2 cellular contexts compared by ENCODE assay signal in the genomic region with DNA sequence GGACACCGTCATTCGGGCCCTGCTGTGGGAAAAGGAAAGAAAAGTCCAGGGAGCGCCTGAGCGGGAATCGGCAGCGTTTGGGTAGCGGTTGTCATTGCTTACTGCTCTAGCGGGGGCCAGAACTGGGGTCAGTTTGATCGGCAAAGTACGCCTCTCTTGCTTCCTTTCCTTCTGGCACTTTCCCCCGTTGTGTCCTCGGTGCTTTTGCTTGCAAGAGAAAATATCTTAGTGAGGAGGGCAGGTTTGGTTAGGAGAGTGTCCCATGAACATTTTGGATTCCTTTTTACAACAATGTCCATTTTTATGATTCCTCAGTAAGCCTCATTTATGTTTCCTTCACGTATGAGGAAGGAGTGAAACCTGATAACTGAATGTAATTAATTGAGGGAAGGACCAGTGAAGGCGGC.
TF ChIP-seq lines count a peak whose summit lies in the region.

No MANE protein-coding gene starts in this region.

TF ChIP-seq in HCT116, 20 proteins besides CTCF, POLR2A, EP300 and RAD21:
- TF ChIP-seq, protein P1, sequence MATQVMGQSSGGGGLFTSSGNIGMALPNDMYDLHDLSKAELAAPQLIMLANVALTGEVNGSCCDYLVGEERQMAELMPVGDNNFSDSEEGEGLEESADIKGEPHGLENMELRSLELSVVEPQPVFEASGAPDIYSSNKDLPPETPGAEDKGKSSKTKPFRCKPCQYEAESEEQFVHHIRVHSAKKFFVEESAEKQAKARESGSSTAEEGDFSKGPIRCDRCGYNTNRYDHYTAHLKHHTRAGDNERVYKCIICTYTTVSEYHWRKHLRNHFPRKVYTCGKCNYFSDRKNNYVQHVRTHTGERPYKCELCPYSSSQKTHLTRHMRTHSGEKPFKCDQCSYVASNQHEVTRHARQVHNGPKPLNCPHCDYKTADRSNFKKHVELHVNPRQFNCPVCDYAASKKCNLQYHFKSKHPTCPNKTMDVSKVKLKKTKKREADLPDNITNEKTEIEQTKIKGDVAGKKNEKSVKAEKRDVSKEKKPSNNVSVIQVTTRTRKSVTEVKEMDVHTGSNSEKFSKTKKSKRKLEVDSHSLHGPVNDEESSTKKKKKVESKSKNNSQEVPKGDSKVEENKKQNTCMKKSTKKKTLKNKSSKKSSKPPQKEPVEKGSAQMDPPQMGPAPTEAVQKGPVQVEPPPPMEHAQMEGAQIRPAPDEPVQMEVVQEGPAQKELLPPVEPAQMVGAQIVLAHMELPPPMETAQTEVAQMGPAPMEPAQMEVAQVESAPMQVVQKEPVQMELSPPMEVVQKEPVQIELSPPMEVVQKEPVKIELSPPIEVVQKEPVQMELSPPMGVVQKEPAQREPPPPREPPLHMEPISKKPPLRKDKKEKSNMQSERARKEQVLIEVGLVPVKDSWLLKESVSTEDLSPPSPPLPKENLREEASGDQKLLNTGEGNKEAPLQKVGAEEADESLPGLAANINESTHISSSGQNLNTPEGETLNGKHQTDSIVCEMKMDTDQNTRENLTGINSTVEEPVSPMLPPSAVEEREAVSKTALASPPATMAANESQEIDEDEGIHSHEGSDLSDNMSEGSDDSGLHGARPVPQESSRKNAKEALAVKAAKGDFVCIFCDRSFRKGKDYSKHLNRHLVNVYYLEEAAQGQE (IDR thresholded peaks at IDR 0.05; ENCODE audit: low read depth) = no peak
- TF ChIP-seq TCF7L2 (IDR thresholded peaks at IDR 0.05; ENCODE audit: borderline replicate concordance, extremely low read depth, insufficient read depth, insufficient read length) (no peak), SIN3A (IDR thresholded peaks at IDR 0.05; ENCODE audit: low read depth) (no peak), SRF (IDR thresholded peaks at IDR 0.05; ENCODE audit: low read depth) (no peak), EZH2 (IDR thresholded peaks at IDR 0.05) (no peak), POLR2AphosphoS5 (IDR thresholded peaks at IDR 0.05; ENCODE audit: low read depth, low read length) (no peak), ELF1 (IDR thresholded peaks at IDR 0.05; ENCODE audit: borderline replicate concordance, low read depth) (no peak), ZFX (IDR thresholded peaks at IDR 0.05) (no peak), CEBPB (IDR thresholded peaks at IDR 0.05; ENCODE audit: low read depth) (no peak), SP1 (IDR thresholded peaks at IDR 0.05; ENCODE audit: low read depth) (no peak), EGR1 (IDR thresholded peaks at IDR 0.05; ENCODE audit: low read depth) (no peak), CBX3 (IDR thresholded peaks at IDR 0.05; ENCODE audit: low read depth) (no peak), FOSL1 (IDR thresholded peaks at IDR 0.05; ENCODE audit: low read depth) (no peak), JUND (IDR thresholded peaks at IDR 0.05) (no peak)
- TF ChIP-seq, protein P2, sequence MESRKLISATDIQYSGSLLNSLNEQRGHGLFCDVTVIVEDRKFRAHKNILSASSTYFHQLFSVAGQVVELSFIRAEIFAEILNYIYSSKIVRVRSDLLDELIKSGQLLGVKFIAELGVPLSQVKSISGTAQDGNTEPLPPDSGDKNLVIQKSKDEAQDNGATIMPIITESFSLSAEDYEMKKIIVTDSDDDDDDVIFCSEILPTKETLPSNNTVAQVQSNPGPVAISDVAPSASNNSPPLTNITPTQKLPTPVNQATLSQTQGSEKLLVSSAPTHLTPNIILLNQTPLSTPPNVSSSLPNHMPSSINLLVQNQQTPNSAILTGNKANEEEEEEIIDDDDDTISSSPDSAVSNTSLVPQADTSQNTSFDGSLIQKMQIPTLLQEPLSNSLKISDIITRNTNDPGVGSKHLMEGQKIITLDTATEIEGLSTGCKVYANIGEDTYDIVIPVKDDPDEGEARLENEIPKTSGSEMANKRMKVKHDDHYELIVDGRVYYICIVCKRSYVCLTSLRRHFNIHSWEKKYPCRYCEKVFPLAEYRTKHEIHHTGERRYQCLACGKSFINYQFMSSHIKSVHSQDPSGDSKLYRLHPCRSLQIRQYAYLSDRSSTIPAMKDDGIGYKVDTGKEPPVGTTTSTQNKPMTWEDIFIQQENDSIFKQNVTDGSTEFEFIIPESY (IDR thresholded peaks at IDR 0.05; ENCODE audit: extremely low read depth, insufficient replicate concordance, low read length) = no peak
- TF ChIP-seq, protein P3, sequence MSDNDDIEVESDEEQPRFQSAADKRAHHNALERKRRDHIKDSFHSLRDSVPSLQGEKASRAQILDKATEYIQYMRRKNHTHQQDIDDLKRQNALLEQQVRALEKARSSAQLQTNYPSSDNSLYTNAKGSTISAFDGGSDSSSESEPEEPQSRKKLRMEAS (IDR thresholded peaks at IDR 0.05) = no peak
- TF ChIP-seq, protein P4, sequence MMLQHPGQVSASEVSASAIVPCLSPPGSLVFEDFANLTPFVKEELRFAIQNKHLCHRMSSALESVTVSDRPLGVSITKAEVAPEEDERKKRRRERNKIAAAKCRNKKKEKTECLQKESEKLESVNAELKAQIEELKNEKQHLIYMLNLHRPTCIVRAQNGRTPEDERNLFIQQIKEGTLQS (IDR thresholded peaks at IDR 0.05) = no peak

TF ChIP-seq in HEK293T, 16 proteins besides CTCF, POLR2A, EP300 and RAD21 (continued from another document):
- TF ChIP-seq, protein P5, sequence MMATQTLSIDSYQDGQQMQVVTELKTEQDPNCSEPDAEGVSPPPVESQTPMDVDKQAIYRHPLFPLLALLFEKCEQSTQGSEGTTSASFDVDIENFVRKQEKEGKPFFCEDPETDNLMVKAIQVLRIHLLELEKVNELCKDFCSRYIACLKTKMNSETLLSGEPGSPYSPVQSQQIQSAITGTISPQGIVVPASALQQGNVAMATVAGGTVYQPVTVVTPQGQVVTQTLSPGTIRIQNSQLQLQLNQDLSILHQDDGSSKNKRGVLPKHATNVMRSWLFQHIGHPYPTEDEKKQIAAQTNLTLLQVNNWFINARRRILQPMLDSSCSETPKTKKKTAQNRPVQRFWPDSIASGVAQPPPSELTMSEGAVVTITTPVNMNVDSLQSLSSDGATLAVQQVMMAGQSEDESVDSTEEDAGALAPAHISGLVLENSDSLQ (IDR thresholded peaks at IDR 0.05) = no peak
- TF ChIP-seq L3MBTL2 (conservative IDR thresholded peaks at IDR 0.05) = no peak
- TF ChIP-seq SP1 (IDR thresholded peaks at IDR 0.05) = no peak
- TF ChIP-seq SUZ12 (IDR thresholded peaks at IDR 0.05) = no peak
- no peak for TF ChIP-seq BHLHE40 (IDR thresholded peaks at IDR 0.05; ENCODE audit: borderline replicate concordance)
- no peak for TF ChIP-seq ZNF384 (IDR thresholded peaks at IDR 0.05)
- TF ChIP-seq HDGF (IDR thresholded peaks at IDR 0.05; ENCODE audit: borderline replicate concordance) = no peak
- TF ChIP-seq LEF1 (IDR thresholded peaks at IDR 0.05; ENCODE audit: borderline replicate concordance) = no peak
- no peak for TF ChIP-seq NFRKB (IDR thresholded peaks at IDR 0.05)
- no peak for TF ChIP-seq CTBP1 (IDR thresholded peaks at IDR 0.05; ENCODE audit: borderline replicate concordance)
- TF ChIP-seq ELF4 (IDR thresholded peaks at IDR 0.05) = no peak
- TF ChIP-seq FOXA1 (IDR thresholded peaks at IDR 0.05) = no peak
- TF ChIP-seq ARNT (IDR thresholded peaks at IDR 0.05) = no peak
- TF ChIP-seq TARDBP (IDR thresholded peaks at IDR 0.05) = no peak
- no peak for TF ChIP-seq FOXM1 (IDR thresholded peaks at IDR 0.05; ENCODE audit: borderline replicate concordance)
